In the genomic region with DNA sequence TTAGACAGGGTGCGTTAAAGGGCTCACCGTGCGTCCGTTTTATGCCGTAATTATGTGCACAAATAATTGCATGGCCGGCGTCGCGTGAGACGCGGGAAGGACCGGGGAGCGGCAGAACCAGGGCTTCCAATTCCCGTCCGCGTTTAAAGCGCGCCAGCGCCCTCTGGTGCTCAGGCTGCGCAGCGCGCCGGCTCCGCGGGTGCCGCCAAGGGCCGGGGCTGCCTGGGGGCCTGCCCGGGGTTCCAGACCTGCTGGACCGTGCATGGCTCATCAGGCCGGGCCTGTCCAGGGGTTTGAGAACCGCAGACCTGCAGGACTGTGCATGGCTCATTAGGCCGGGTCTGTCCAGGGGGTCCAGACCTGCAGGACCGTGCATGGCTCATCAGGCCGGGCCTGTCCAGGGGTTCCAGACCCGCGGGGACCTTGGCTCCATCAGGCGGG, we compare ENCODE assay signal across 8 cellular contexts.
DNase-seq lines count a peak whose midpoint lies in the region; ATAC-seq and TF ChIP-seq lines count a peak whose summit lies in the region.

No MANE protein-coding gene starts in this region.

- 16 to 17% methylated on average over 37 of the region's 37 CpGs for WGBS in lung, 2 donors

- intact Hi-C loops in dendritic cell treated with granulocyte-macrophage colony-stimulating factor and Interleukin-4, amounts not matched to agents 40 ng/mL and 50 ng/mL, for 4 days (cut with micrococcal nuclease), result no loop called here

- no peaks in the 10 kb centered on the region for H3K4me1 ChIP-seq in HEK293 (ENCODE audit: control insufficient read depth, insufficient read depth, low read length)
- H3K4me1 ChIP-seq in lung (ENCODE audit: control insufficient read depth in 2 of 2, insufficient read depth in 2 of 2, low read length in 2 of 2), result no peaks in the 10 kb centered on the region

- H3K9me3 ChIP-seq in HEK293 (ENCODE audit: control insufficient read depth, insufficient read depth, low read depth, low read length) (no peaks in the 10 kb centered on the region), lung (ENCODE audit: control insufficient read depth in 2 of 2, insufficient read depth in 1 of 2, low read length in 1 of 2) (no peaks in the 10 kb centered on the region)

- H3K27ac ChIP-seq in HEK293 (ENCODE audit: extremely low read depth, low read depth, low read length) (no peak overlapping the region), lung (ENCODE audit: low read depth in 1 of 2, low read length in 1 of 2) (no peak overlapping the region)

- no peaks in the 10 kb centered on the region for H3K9me3 Mint-ChIP-seq in dendritic cell treated with granulocyte-macrophage colony-stimulating factor and Interleukin-4, amounts not matched to agents 40 ng/mL and 50 ng/mL, for 4 days

- H3K27me3 Mint-ChIP-seq in dendritic cell treated with granulocyte-macrophage colony-stimulating factor and Interleukin-4, amounts not matched to agents 40 ng/mL and 50 ng/mL, for 4 days, result peaks cover 12% of the 10 kb centered on the region

- DNase-seq in GDM1 (lab: John Stamatoyannopoulos, UW) (peak; percentile 47), NCI-H2171 treated with DMSO at 0.1 percent for 48 hours (lab: John Stamatoyannopoulos, UW) (peak; percentile 20), lung (ENCODE audit: low spot score) (peak; percentile 71)
- DNase-seq in activated CD4-positive, alpha-beta T cell treated with anti-CD3 and anti-CD28 coated beads, Interleukin-2, amount 50 U/mL, for 24 hours (ENCODE audit: low read depth in 1 of 2, low spot score in 1 of 2), result peak; percentile 64 to 69
- peak; percentile 55 for DNase-seq in stimulated activated CD8-positive, alpha-beta memory T cell treated with anti-CD3 and anti-CD28 coated beads, Interleukin-12 subunit alpha, Interleukin-12 subunit beta, amount 100 ng/mL, for 1 hour (ENCODE audit: low read depth)

- H3K36me3 ChIP-seq in HEK293 (ENCODE audit: control insufficient read depth in 2 of 2, insufficient read depth in 1 of 2, low read length in 2 of 2), result no peaks in the 10 kb centered on the region
- no peaks in the 10 kb centered on the region for H3K36me3 ChIP-seq in lung (ENCODE audit: control insufficient read depth in 2 of 2, insufficient read depth in 2 of 2, low read length in 2 of 2)

- no peak overlapping the region for H3K27ac Mint-ChIP-seq in dendritic cell treated with granulocyte-macrophage colony-stimulating factor and Interleukin-4, amounts not matched to agents 40 ng/mL and 50 ng/mL, for 4 days

- no peaks in the 10 kb centered on the region for H3K27me3 ChIP-seq in lung (ENCODE audit: control insufficient read depth, insufficient read depth)

- CTCF ChIA-PET in HEK293 (lab: Yijun Ruan, JAX), result interaction anchor here (0.6 to 1.3 kb wide), 6 partner anchors 328 to 1867 kb away, joined by 3 to 8 read pairs (median 4); no protein-coding TSS in a partner anchor

- POLR2A ChIA-PET in HEK293 (lab: Yijun Ruan, JAX), result no interaction called here

- H3K4me3 Mint-ChIP-seq in dendritic cell treated with granulocyte-macrophage colony-stimulating factor and Interleukin-4, amounts not matched to agents 40 ng/mL and 50 ng/mL, for 4 days, result peak overlapping the region; percentile 67

- peaks cover 9% of the 10 kb centered on the region for H3K4me1 Mint-ChIP-seq in dendritic cell treated with granulocyte-macrophage colony-stimulating factor and Interleukin-4, amounts not matched to agents 40 ng/mL and 50 ng/mL, for 4 days (ENCODE audit: low read depth)

- no peak for TF ChIP-seq CTCF in HEK293 (tag by site-specific recombination; IDR thresholded peaks at IDR 0.05)
- TF ChIP-seq CTCF in lung (IDR thresholded peaks at IDR 0.05; ENCODE audit: control extremely low read depth, extremely low read depth), result peak; percentile 92

- no peaks in the 10 kb centered on the region for H3K36me3 Mint-ChIP-seq in dendritic cell treated with granulocyte-macrophage colony-stimulating factor and Interleukin-4, amounts not matched to agents 40 ng/mL and 50 ng/mL, for 4 days (ENCODE audit: low read depth)

- peak; percentile 87 for ATAC-seq in lung (ENCODE audit: insufficient read depth, low FRiP score)
- no peak for ATAC-seq in HG02981 (IDR thresholded peaks at IDR 0.05; ENCODE audit: unreplicated experiment)

- H3K4me3 ChIP-seq in HEK293 (ENCODE audit: low read depth, low read length) (no peak overlapping the region), lung (peak overlapping the region; percentile 8)

TF ChIP-seq in HEK293, 187 proteins besides CTCF, POLR2A, EP300 and RAD21:
- TF ChIP-seq ZBTB8A (tag by site-specific recombination; IDR thresholded peaks at IDR 0.05) (no peak), GFI1B (tag by site-specific recombination; IDR thresholded peaks at IDR 0.05) (no peak), ZIC2 (tag by site-specific recombination; IDR thresholded peaks at IDR 0.05) (peak; percentile 79), ZNF670 (tag by site-specific recombination; IDR thresholded peaks at IDR 0.05; ENCODE audit: low read depth) (no peak), ZNF610 (tag by site-specific recombination; IDR thresholded peaks at IDR 0.05; ENCODE audit: borderline replicate concordance) (peak; percentile 93), GLIS2 (tag by site-specific recombination; IDR thresholded peaks at IDR 0.05) (peak; percentile 52), ZNF2 (tag by site-specific recombination; IDR thresholded peaks at IDR 0.05) (0 out of 2 replicates have a peak, but pooled peaks have one; percentile 38), ZNF184 (tag by site-specific recombination; IDR thresholded peaks at IDR 0.05) (no peak), ZNF561 (tag by site-specific recombination; IDR thresholded peaks at IDR 0.05; ENCODE audit: borderline replicate concordance) (peak; percentile 65; the same call in 1 of the 2 replicates), ZNF747 (tag by site-specific recombination; IDR thresholded peaks at IDR 0.05) (no peak), ZNF16 (tag by site-specific recombination; IDR thresholded peaks at IDR 0.05; ENCODE audit: low read depth) (no peak), ZNF792 (tag by site-specific recombination; IDR thresholded peaks at IDR 0.05) (no peak), GLIS1 (tag by site-specific recombination; IDR thresholded peaks at IDR 0.05) (peak; percentile 65), ZNF654 (tag by site-specific recombination; IDR thresholded peaks at IDR 0.05; ENCODE audit: low read depth) (peak; percentile 52), ZNF791 (tag by site-specific recombination; IDR thresholded peaks at IDR 0.05) (no peak), ZNF121 (tag by site-specific recombination; IDR thresholded peaks at IDR 0.05) (no peak), ZNF660 (tag by site-specific recombination; IDR thresholded peaks at IDR 0.05) (peak; percentile 52; the same call in 1 of the 2 replicates), ZNF112 (tag by site-specific recombination; IDR thresholded peaks at IDR 0.05) (no peak), ZNF416 (tag by site-specific recombination; IDR thresholded peaks at IDR 0.05) (no peak), ZXDB (tag by site-specific recombination; IDR thresholded peaks at IDR 0.05) (no peak), ZNF600 (tag by site-specific recombination; IDR thresholded peaks at IDR 0.05) (peak; percentile 36; the same call in 1 of the 2 replicates), ZNF707 (tag by site-specific recombination; IDR thresholded peaks at IDR 0.05) (no peak), ZFHX2 (tag by site-specific recombination; conservative IDR thresholded peaks at IDR 0.05) (no peak)
- TF ChIP-seq, protein P1, sequence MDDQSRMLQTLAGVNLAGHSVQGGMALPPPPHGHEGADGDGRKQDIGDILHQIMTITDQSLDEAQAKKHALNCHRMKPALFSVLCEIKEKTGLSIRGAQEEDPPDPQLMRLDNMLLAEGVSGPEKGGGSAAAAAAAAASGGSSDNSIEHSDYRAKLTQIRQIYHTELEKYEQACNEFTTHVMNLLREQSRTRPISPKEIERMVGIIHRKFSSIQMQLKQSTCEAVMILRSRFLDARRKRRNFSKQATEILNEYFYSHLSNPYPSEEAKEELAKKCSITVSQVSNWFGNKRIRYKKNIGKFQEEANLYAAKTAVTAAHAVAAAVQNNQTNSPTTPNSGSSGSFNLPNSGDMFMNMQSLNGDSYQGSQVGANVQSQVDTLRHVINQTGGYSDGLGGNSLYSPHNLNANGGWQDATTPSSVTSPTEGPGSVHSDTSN (CRISPR knock-in tag; IDR thresholded peaks at IDR 0.05), result 0 out of 2 replicates have a peak, but pooled peaks have one; percentile 34
- TF ChIP-seq, protein P2, sequence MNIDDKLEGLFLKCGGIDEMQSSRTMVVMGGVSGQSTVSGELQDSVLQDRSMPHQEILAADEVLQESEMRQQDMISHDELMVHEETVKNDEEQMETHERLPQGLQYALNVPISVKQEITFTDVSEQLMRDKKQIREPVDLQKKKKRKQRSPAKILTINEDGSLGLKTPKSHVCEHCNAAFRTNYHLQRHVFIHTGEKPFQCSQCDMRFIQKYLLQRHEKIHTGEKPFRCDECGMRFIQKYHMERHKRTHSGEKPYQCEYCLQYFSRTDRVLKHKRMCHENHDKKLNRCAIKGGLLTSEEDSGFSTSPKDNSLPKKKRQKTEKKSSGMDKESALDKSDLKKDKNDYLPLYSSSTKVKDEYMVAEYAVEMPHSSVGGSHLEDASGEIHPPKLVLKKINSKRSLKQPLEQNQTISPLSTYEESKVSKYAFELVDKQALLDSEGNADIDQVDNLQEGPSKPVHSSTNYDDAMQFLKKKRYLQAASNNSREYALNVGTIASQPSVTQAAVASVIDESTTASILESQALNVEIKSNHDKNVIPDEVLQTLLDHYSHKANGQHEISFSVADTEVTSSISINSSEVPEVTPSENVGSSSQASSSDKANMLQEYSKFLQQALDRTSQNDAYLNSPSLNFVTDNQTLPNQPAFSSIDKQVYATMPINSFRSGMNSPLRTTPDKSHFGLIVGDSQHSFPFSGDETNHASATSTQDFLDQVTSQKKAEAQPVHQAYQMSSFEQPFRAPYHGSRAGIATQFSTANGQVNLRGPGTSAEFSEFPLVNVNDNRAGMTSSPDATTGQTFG (tag by site-specific recombination; IDR thresholded peaks at IDR 0.05; ENCODE audit: borderline replicate concordance), result no peak

Comparison
In these comparisons a context has a peak if more than half of its experiments do, and no peak if none do; other contexts are left out.
1. DNase-seq: peak in every context shown above with its lines; median percentile 71 in lung; 66 in activated CD4-positive, alpha-beta T cell treated with anti-CD3 and anti-CD28 coated beads, Interleukin-2, amount 50 U/mL, for 24 hours; 55 in stimulated activated CD8-positive, alpha-beta memory T cell treated with anti-CD3 and anti-CD28 coated beads, Interleukin-12 subunit alpha, Interleukin-12 subunit beta, amount 100 ng/mL, for 1 hour; 47 in GDM1; 20 in NCI-H2171 treated with DMSO at 0.1 percent for 48 hours.